Comparison of ENCODE assay signal across 8 cellular contexts in genomic region chr6:36985384-36985962, GRCh38. TPM values are rescaled to one million over a fixed set of nuclear protein-coding genes. Genes with fewer than 3 reads are reported as not detected.
DNase-seq lines count a peak whose midpoint lies in the region; ATAC-seq, FAIRE-seq and TF ChIP-seq lines count a peak whose summit lies in the region.

No MANE protein-coding gene starts in this region.

- no peaks in the 10 kb centered on the region for H3K36me3 ChIP-seq in parathyroid adenoma (ENCODE audit: control insufficient read depth, insufficient read depth, low read length)

- H3K79me2 ChIP-seq in parathyroid adenoma = peaks cover 49% of the 10 kb centered on the region

- H3K4me3 ChIP-seq in GM12864 (ENCODE audit: low read depth, low read length) = peak overlapping the region; percentile 98
- peak overlapping the region; percentile 95 for H3K4me3 ChIP-seq in parathyroid adenoma (ENCODE audit: low read depth, low read length)

- no peaks in the 10 kb centered on the region for H3K27me3 ChIP-seq in parathyroid adenoma (ENCODE audit: control insufficient read depth, insufficient read depth, low read length)

- TF ChIP-seq CTCF in GM12864 (IDR thresholded peaks at IDR 0.05; ENCODE audit: low read depth, low read length, missing control alignments) (no peak), parathyroid adenoma (IDR thresholded peaks at IDR 0.05) (no peak), D721Med (IDR thresholded peaks at IDR 0.05; ENCODE audit: insufficient read depth, missing control alignments) (no peak)

- peak; percentile 7 for ATAC-seq in HG03520 (IDR thresholded peaks at IDR 0.05; ENCODE audit: unreplicated experiment)

- H3K4me1 ChIP-seq in parathyroid adenoma = peaks cover 37% of the 10 kb centered on the region

- peak overlapping the region; percentile 98 for H3K9ac ChIP-seq in parathyroid adenoma

- peak overlapping the region; percentile 89 for H3K27ac ChIP-seq in parathyroid adenoma

- peak overlapping the region; percentile 75 for H3K4me2 ChIP-seq in parathyroid adenoma (ENCODE audit: low read length)

- FAIRE-seq in D721Med (lab: Jason Lieb, UNC) = no peak

- H3K9me3 ChIP-seq in parathyroid adenoma (ENCODE audit: control insufficient read depth, low read length) = no peaks in the 10 kb centered on the region

- DNase-seq in GM12864 (ENCODE audit: low read depth) (no peak), dermis blood vessel endothelial cell (peak; percentile 15), midbrain (lab: John Stamatoyannopoulos, UW) (no peak), AG08396 (ENCODE audit: low spot score) (no peak), D721Med (ENCODE audit: insufficient read length, low spot score) (no peak)
- no peak for DNase-seq in stimulated activated CD4-positive, alpha-beta T cell treated with anti-CD3 and anti-CD28 coated beads, Interleukin-2, amount 100 ng/mL, for 48 hours

- peak overlapping the region; percentile 67 for H2AFZ ChIP-seq in parathyroid adenoma

RNA-seq across cellular contexts. Expression of gene MTCH1, which starts 0.5 kb away (rescaled TPM):
- total RNA-seq in dermis blood vessel endothelial cell = 290 and 303 TPM in 2 replicates

RNA-seq across cellular contexts. Expression of gene FGD2, which starts 20.0 kb away (rescaled TPM):
- not detected in 2 replicates for total RNA-seq in dermis blood vessel endothelial cell

RNA-seq across cellular contexts. Expression of gene PI16, which starts 30.9 kb away (rescaled TPM):
- total RNA-seq in dermis blood vessel endothelial cell = not detected in 2 replicates
